In the genomic region with DNA sequence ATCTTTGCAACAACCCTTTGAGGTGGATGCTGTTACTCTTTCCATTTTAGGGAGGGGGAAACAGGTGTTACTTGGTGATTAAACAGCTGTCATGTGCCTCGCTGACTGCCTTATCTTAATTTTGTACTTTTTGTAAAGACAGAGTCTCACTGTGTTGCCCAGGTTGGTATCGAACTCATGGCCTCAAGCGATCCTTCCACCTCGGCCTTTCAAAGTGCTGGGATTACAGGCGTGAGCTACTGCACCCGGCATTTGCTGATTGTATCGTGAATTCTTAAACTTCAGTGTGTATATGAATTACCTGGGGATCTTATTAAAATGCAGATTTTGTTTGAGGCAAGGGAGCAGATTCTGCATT, we compare ENCODE assay signal across 9 cellular contexts. TPM values are rescaled to one million over a fixed set of nuclear protein-coding genes. Genes with fewer than 3 reads are reported as not detected.
DNase-seq lines count a peak whose midpoint lies in the region; ATAC-seq, FAIRE-seq and TF ChIP-seq lines count a peak whose summit lies in the region.
"Had no signal": no experiment of that assay in that cellular context is flagged by ENCODE, and none has a peak within 500 bp of the region (broad histone marks: within the 10 kb centered on the region; RNA-seq: fewer than 3 reads in every experiment).

No MANE protein-coding gene starts in this region.

- intact Hi-C loops in K562 (cut with micrococcal nuclease) (loop anchor here (2.0 to 5.0 kb wide), 2 partner anchors 76 to 192 kb away; no protein-coding TSS in a partner anchor), transverse colon (cut with DNase I; ENCODE audit: low total_unique reads) (loop anchor here (2.0 kb wide), 1 partner anchor 94 kb away; no protein-coding TSS in a partner anchor)

- no peak for ATAC-seq in activated T-cell treated with anti-CD3 and anti-CD28 coated beads, Interleukin-2, amount 50 U/mL, for 4 hours
- ATAC-seq in K562 (no peak), lung (ENCODE audit: insufficient read depth, low FRiP score) (no peak), GM18861 (IDR thresholded peaks at IDR 0.05; ENCODE audit: unreplicated experiment) (no peak)

- H3K4me1 Mint-ChIP-seq in activated T-cell treated with anti-CD3 and anti-CD28 coated beads, Interleukin-2, amount 50 U/mL, for 4 hours (ENCODE audit: low read depth): peaks cover 39% of the 10 kb centered on the region

- DNase-seq in activated T-cell treated with anti-CD3 and anti-CD28 coated beads, Interleukin-2, amount 50 U/mL, for 4 hours: no peak
- DNase-seq in activated T-cell treated with anti-CD3 and anti-CD28 coated beads, Interleukin-2, amount 50 U/mL, for 1 hour: no peak
- DNase-seq in K562 (ENCODE audit: extremely low read depth in 1 of 4, low spot score in 3 of 4): no peak
- no peak for DNase-seq in lung (ENCODE audit: low spot score)
- no peak for DNase-seq in transverse colon
- no peak for DNase-seq in GM10266 (ENCODE audit: extremely low spot score)
- no peak for DNase-seq in NCI-H187 treated with DMSO at 0.1 percent for 48 hours (lab: John Stamatoyannopoulos, UW)

- no peaks in the 10 kb centered on the region for H4K20me1 ChIP-seq in K562 (replicated peaks; ENCODE audit: control insufficient read depth, insufficient read depth, low read length)

- FAIRE-seq in K562 (lab: Jason Lieb, UNC): peak; percentile 66

- BruUV-seq in K562 (replicated peaks; lab: Mats Ljungman, UMichigan): no TSS peak

- no peak for TF ChIP-seq EP300 in K562 (IDR thresholded peaks at IDR 0.05; ENCODE audit: low read length)
- TF ChIP-seq EP300 in transverse colon (IDR thresholded peaks at IDR 0.05; ENCODE audit: low read depth): no peak

- POLR2A ChIA-PET in K562 (lab: Yijun Ruan, JAX): interaction anchor here (1.8 to 2.4 kb wide), 2 partner anchors 28 to 94 kb away, joined by 4 to 16 read pairs; no protein-coding TSS in a partner anchor

- peaks cover 1% of the 10 kb centered on the region for H3K27me3 Mint-ChIP-seq in activated T-cell treated with anti-CD3 and anti-CD28 coated beads, Interleukin-2, amount 50 U/mL, for 4 hours (ENCODE audit: low read depth)

- H3K79me2 ChIP-seq in K562 (ENCODE audit: control insufficient read depth, insufficient read depth, low read length): peaks cover 48% of the 10 kb centered on the region

- H3K27ac ChIP-seq in K562 (ENCODE audit: extremely low read depth, low read depth, low read length) (peak overlapping the region; percentile 92), lung (ENCODE audit: low read depth in 1 of 2, low read length in 1 of 2) (peak overlapping the region; percentile 98 to 99), transverse colon (peak overlapping the region; percentile 97 to 99 (median 98))

- peak overlapping the region; percentile 83 for H3K4me2 ChIP-seq in K562 (ENCODE audit: insufficient read depth, low read length)

- TF ChIP-seq POLR2A in K562 (conservative IDR thresholded peaks at IDR 0.05): no peak
- no peak for TF ChIP-seq POLR2A in transverse colon (IDR thresholded peaks at IDR 0.05)

- H3K4me1 ChIP-seq in K562 (replicated peaks in 1 of 2; ENCODE audit: control insufficient read depth in 2 of 2, insufficient read depth in 2 of 2, low read length in 2 of 2) (peaks cover 31 to 34% of the 10 kb centered on the region in 2 experiments), lung (ENCODE audit: control insufficient read depth in 2 of 2, insufficient read depth in 2 of 2, low read length in 2 of 2) (peaks cover 7 to 10% of the 10 kb centered on the region in 2 donors), transverse colon (peaks cover 21 to 51% (median 28%) of the 10 kb centered on the region in 4 donors)

- H2AFZ ChIP-seq in K562 (ENCODE audit: low read depth, low read length): peak overlapping the region; percentile 88; the same call in 1 of the 2 replicates

- H3K36me3 ChIP-seq in K562 (ENCODE audit: control insufficient read depth, insufficient read depth, low read length): peaks cover 19% of the 10 kb centered on the region
- H3K36me3 ChIP-seq in lung (ENCODE audit: control insufficient read depth in 2 of 2, insufficient read depth in 2 of 2, low read length in 2 of 2): peaks cover 4 to 11% of the 10 kb centered on the region in 2 donors
- no peaks in the 10 kb centered on the region for H3K36me3 ChIP-seq in transverse colon

- peak overlapping the region; percentile 74 for H3K4me3 ChIP-seq in K562
- H3K4me3 ChIP-seq in lung: peak overlapping the region; percentile 70
- peak overlapping the region; percentile 67 to 87 (median 84) for H3K4me3 ChIP-seq in transverse colon

- under 1% methylated on average over 7 of the region's 7 CpGs for WGBS in K562 (ENCODE audit: insufficient coverage, low coverage, missing lambda C conversion rate)
- WGBS in lung, 2 donors: 2 to 4% methylated on average over 7 of the region's 7 CpGs
- 0 to 4% methylated on average over 3 to 7 of the region's 7 CpGs for WGBS in transverse colon (ENCODE audit: low coverage in 1 of 2), 2 donors

- H3K9me3 ChIP-seq in K562 (replicated peaks; ENCODE audit: control insufficient read depth, insufficient read depth, low read depth, low read length) (no peaks in the 10 kb centered on the region), lung (ENCODE audit: control insufficient read depth in 2 of 2, insufficient read depth in 1 of 2, low read length in 1 of 2) (no peaks in the 10 kb centered on the region), transverse colon (no peaks in the 10 kb centered on the region)

- no peaks in the 10 kb centered on the region for H3K27me3 ChIP-seq in K562 (ENCODE audit: control insufficient read depth in 2 of 2, insufficient read depth in 2 of 2, low read length in 2 of 2)
- H3K27me3 ChIP-seq in lung (ENCODE audit: control insufficient read depth, insufficient read depth): no peaks in the 10 kb centered on the region
- no peaks in the 10 kb centered on the region for H3K27me3 ChIP-seq in transverse colon

- TF ChIP-seq CTCF in K562 (IDR thresholded peaks at IDR 0.05 in 2 of 3, conservative IDR thresholded peaks at IDR 0.05 in 1 of 3; ENCODE audit: insufficient read depth in 2 of 3, low read depth in 1 of 3, low read length in 3 of 3): no peak
- TF ChIP-seq CTCF in lung (IDR thresholded peaks at IDR 0.05; ENCODE audit: control extremely low read depth, extremely low read depth): no peak
- TF ChIP-seq CTCF in transverse colon (IDR thresholded peaks at IDR 0.05): no peak
- TF ChIP-seq CTCF in GM10266 (IDR thresholded peaks at IDR 0.05; ENCODE audit: control insufficient read depth, insufficient read depth, low read depth, missing control alignments): no peak

- no peaks in the 10 kb centered on the region for H3K9me1 ChIP-seq in K562 (ENCODE audit: control insufficient read depth, insufficient read depth, low read length)

- H3K9ac ChIP-seq in K562 (ENCODE audit: insufficient read depth in 1 of 2, low read depth in 2 of 2, low read length in 2 of 2): peak overlapping the region; percentile 88 to 93

- no peak for TF ChIP-seq RAD21 in K562 (CRISPR knock-in tag; conservative IDR thresholded peaks at IDR 0.05 in 1 of 2, IDR thresholded peaks at IDR 0.05 in 1 of 2)

- peaks cover 12% of the 10 kb centered on the region for H3K36me3 Mint-ChIP-seq in activated T-cell treated with anti-CD3 and anti-CD28 coated beads, Interleukin-2, amount 50 U/mL, for 4 hours (ENCODE audit: insufficient read depth)

- in situ Hi-C loops in K562 (cut with MboI): loop anchor here (5.0 kb wide), 2 partner anchors 92 to 187 kb away; no protein-coding TSS in a partner anchor
- in situ Hi-C loops in transverse colon (cut with MboI; ENCODE audit: low pct_ligation_motif_present in 1 of 4, low pct_unique_long_range_greater_than_20kb in 1 of 4, low sequenced_read_pairs in 3 of 4): loop anchor here in 2 of 4 donors (10.0 kb wide), 2 partner anchors 94 to 194 kb away; a partner anchor contains a TSS

- CTCF ChIA-PET in K562 (lab: Yijun Ruan, JAX; ENCODE audit: low intra/inter-chr PET ratio): interaction anchor here (0.6 to 3.7 kb wide), 6 partner anchors 49 to 113 kb away, joined by 3 to 50 read pairs (median 5); a partner anchor contains a TSS

- peak overlapping the region; percentile 100 for H3K4me3 Mint-ChIP-seq in activated T-cell treated with anti-CD3 and anti-CD28 coated beads, Interleukin-2, amount 50 U/mL, for 4 hours

- H3K9me3 Mint-ChIP-seq in activated T-cell treated with anti-CD3 and anti-CD28 coated beads, Interleukin-2, amount 50 U/mL, for 4 hours: no peaks in the 10 kb centered on the region

RNA-seq across cellular contexts. Expression of a gene that starts 0.7 kb away (rescaled TPM):
- total RNA-seq in activated T-cell treated with anti-CD3 and anti-CD28 coated beads, Interleukin-2, amount 50 U/mL, for 4 hours: 100 to 1,000 TPM in 2 of 3 donors, 10 to 100 TPM in 1; 97.7 to 106 (median 103) TPM
- total RNA-seq in K562 (2011; cell fraction: chromatin; rRNA removed; ENCODE audit: low replicate concordance): 73.2 and 111 TPM in 2 replicates
- total RNA-seq in K562 (2011; cell fraction: nucleolus; rRNA removed): 69.7 and 70.4 TPM in 2 replicates
- 93.6 and 131 TPM in 2 replicates for total RNA-seq in K562 (2011; cell fraction: nucleoplasm; rRNA removed)
- total RNA-seq in K562 (2014; rRNA removed) (143 and 187 TPM in 2 replicates), K562 (2014; rRNA removed; fragmentation: Illumina TruSeq; extraction: Trizol) (34.1 and 34.5 TPM in 2 replicates), K562 (2015; rRNA removed; fragmentation: Illumina TruSeq; extraction: Trizol) (61.7 and 78.2 TPM in 2 replicates), K562 (2021) (66.4 and 71.7 TPM in 2 replicates), lung (10 to 100 TPM; 52.4 to 72.8 TPM), transverse colon (10 to 100 TPM; 21.7 to 57.3 (median 46.2) TPM)
- polyA plus RNA-seq in K562 (2011; rRNA removed) (61.3 and 68.5 TPM in 2 replicates), K562 (2014; fragmentation: Illumina TruSeq; extraction: Trizol) (31.0 and 60.0 TPM in 2 replicates), K562 (2014; fragmentation: Nextera tagmentation; extraction: Ambion mirVana) (10 to 100 TPM; 12.2 to 22.8 TPM), K562 (2014; rRNA removed) (92.2 and 107 TPM in 2 replicates), lung (100 to 1,000 TPM in 1 of 2 donors, 10 to 100 TPM in 1; 39.6 to 134 TPM)
- 61.8 and 93.1 TPM in 2 replicates for polyA plus RNA-seq in K562 (2011; cell fraction: cytosol; rRNA removed)
- 51.5 and 53.5 TPM in 2 replicates for polyA plus RNA-seq in K562 (2011; cell fraction: nucleus; rRNA removed)
- polyA plus RNA-seq in K562 (2012): 76.1 and 85.2 TPM in 2 replicates
- polyA minus RNA-seq in K562 (2011; rRNA and poly(A)+ RNA removed): 29.3 and 37.7 TPM in 2 replicates
- 23.0 and 42.7 TPM in 2 replicates for polyA minus RNA-seq in K562 (2011; cell fraction: cytosol; rRNA and poly(A)+ RNA removed)
- polyA minus RNA-seq in K562 (2011; cell fraction: nucleus; rRNA and poly(A)+ RNA removed): 13.3 and 29.5 TPM in 2 replicates

RNA-seq across cellular contexts. Expression of a gene that starts 29.1 kb away (rescaled TPM):
- total RNA-seq in activated T-cell treated with anti-CD3 and anti-CD28 coated beads, Interleukin-2, amount 50 U/mL, for 4 hours: under 1 TPM; 0.46 to 0.82 (median 0.78) TPM
- total RNA-seq in K562 (2011; cell fraction: chromatin; rRNA removed; ENCODE audit: low replicate concordance): 69.4 and 86.7 TPM in 2 replicates
- 33.5 and 44.6 TPM in 2 replicates for total RNA-seq in K562 (2011; cell fraction: nucleolus; rRNA removed)
- total RNA-seq in K562 (2011; cell fraction: nucleoplasm; rRNA removed): 42.5 and 56.6 TPM in 2 replicates
- total RNA-seq in K562 (2014; rRNA removed) (23.9 and 25.2 TPM in 2 replicates), K562 (2014; rRNA removed; fragmentation: Illumina TruSeq; extraction: Trizol) (16.6 and 19.0 TPM in 2 replicates), K562 (2015; rRNA removed; fragmentation: Illumina TruSeq; extraction: Trizol) (16.2 and 19.1 TPM in 2 replicates), K562 (2021) (17.2 and 18.2 TPM in 2 replicates), lung (10 to 100 TPM; 24.0 to 35.4 TPM), transverse colon (1 to 10 TPM in 1 of 4 donors, under 1 TPM in 1, not detected in 2; 0.41 to 1.7 TPM)
- polyA plus RNA-seq in K562 (2011; rRNA removed) (20.0 and 22.2 TPM in 2 replicates), K562 (2014; fragmentation: Illumina TruSeq; extraction: Trizol) (16.5 and 18.1 TPM in 2 replicates), K562 (2014; fragmentation: Nextera tagmentation; extraction: Ambion mirVana) (10 to 100 TPM; 17.4 to 24.3 TPM), K562 (2014; rRNA removed) (27.7 and 31.0 TPM in 2 replicates), lung (1 to 10 TPM; 6.9 to 7.2 TPM)
- 12.2 and 17.2 TPM in 2 replicates for polyA plus RNA-seq in K562 (2011; cell fraction: cytosol; rRNA removed)
- 42.3 and 43.1 TPM in 2 replicates for polyA plus RNA-seq in K562 (2011; cell fraction: nucleus; rRNA removed)
- 12.5 and 19.8 TPM in 2 replicates for polyA plus RNA-seq in K562 (2012)
- 38.6 and 40.6 TPM in 2 replicates for polyA minus RNA-seq in K562 (2011; rRNA and poly(A)+ RNA removed)
- 10.4 and 13.1 TPM in 2 replicates for polyA minus RNA-seq in K562 (2011; cell fraction: cytosol; rRNA and poly(A)+ RNA removed)
- 18.7 and 32.1 TPM in 2 replicates for polyA minus RNA-seq in K562 (2011; cell fraction: nucleus; rRNA and poly(A)+ RNA removed)

RNA-seq across cellular contexts. Expression of a gene that starts 30.6 kb away (rescaled TPM):
- total RNA-seq in activated T-cell treated with anti-CD3 and anti-CD28 coated beads, Interleukin-2, amount 50 U/mL, for 4 hours: under 1 TPM; 0.20 to 0.27 (median 0.26) TPM
- 0.53 TPM in 1 of 2 replicates, not detected in the other for total RNA-seq in K562 (2011; cell fraction: chromatin; rRNA removed; ENCODE audit: low replicate concordance)
- total RNA-seq in K562 (2011; cell fraction: nucleolus; rRNA removed): 0.33 TPM in 1 of 2 replicates, not detected in the other
- total RNA-seq in K562 (2011; cell fraction: nucleoplasm; rRNA removed): not detected in 2 replicates
- 0.23 TPM in 1 of 2 replicates, not detected in the other for total RNA-seq in K562 (2014; rRNA removed)
- not detected in 2 replicates for total RNA-seq in K562 (2014; rRNA removed; fragmentation: Illumina TruSeq; extraction: Trizol)
- not detected in 2 replicates for total RNA-seq in K562 (2015; rRNA removed; fragmentation: Illumina TruSeq; extraction: Trizol)
- total RNA-seq in K562 (2021): 0.29 TPM in 2 replicates
- polyA plus RNA-seq in K562 (2011; rRNA removed): 0.06 TPM in 1 of 2 replicates, not detected in the other
- 0.04 and 0.18 TPM in 2 replicates for polyA plus RNA-seq in K562 (2011; cell fraction: cytosol; rRNA removed)
- not detected in 2 replicates for polyA plus RNA-seq in K562 (2011; cell fraction: nucleus; rRNA removed)
- 0.08 and 0.36 TPM in 2 replicates for polyA plus RNA-seq in K562 (2012)
- polyA plus RNA-seq in K562 (2014; fragmentation: Illumina TruSeq; extraction: Trizol): not detected in 2 replicates
- polyA plus RNA-seq in K562 (2014; fragmentation: Nextera tagmentation; extraction: Ambion mirVana): under 1 TPM; 0.07 TPM
- polyA plus RNA-seq in K562 (2014; rRNA removed): 0.09 TPM in 1 of 2 replicates, not detected in the other
- 0.53 TPM in 1 of 2 replicates, not detected in the other for polyA minus RNA-seq in K562 (2011; rRNA and poly(A)+ RNA removed)
- not detected in 2 replicates for polyA minus RNA-seq in K562 (2011; cell fraction: cytosol; rRNA and poly(A)+ RNA removed)
- polyA minus RNA-seq in K562 (2011; cell fraction: nucleus; rRNA and poly(A)+ RNA removed): not detected in 2 replicates
- 1 to 10 TPM in 1 of 2 donors, not detected in 1; 4.0 TPM for total RNA-seq in lung
- polyA plus RNA-seq in lung: 1 to 10 TPM in 1 of 2 donors, under 1 TPM in 1; 0.88 to 1.2 TPM
- under 1 TPM in 1 of 4 donors, not detected in 3; 0.41 TPM for total RNA-seq in transverse colon
- total RNA-seq: dermis blood vessel endothelial cell had no signal

Comparison
In these comparisons a context has a peak if more than half of its experiments do, and no peak if none do; other contexts are left out.
1. RNA of a gene that starts 29.1 kb away (total RNA-seq): 24.0 to 35.4 TPM in lung and 16.2 to 86.7 TPM in K562; 0.46 to 0.82 TPM in activated T-cell treated with anti-CD3 and anti-CD28 coated beads, Interleukin-2, amount 50 U/mL, for 4 hours and 0.41 to 1.7 TPM in transverse colon; every median in the first group is over 4 times any median in the second.
2. Peak in every context shown above with its lines, with median percentiles within 50 percentile points of each other: H3K27ac ChIP-seq and H3K4me3 ChIP-seq.